32 cellular contexts compared by ENCODE assay signal in genomic region chr13:102260256-102260655, GRCh38.
"Had no signal": no experiment of that assay in that cellular context is flagged by ENCODE, and none has a peak within 500 bp of the region (broad histone marks: within the 10 kb centered on the region; RNA-seq: fewer than 3 reads in every experiment).

No MANE protein-coding gene starts in this region.

- H3K9me3 ChIP-seq: adrenal gland, esophagus muscularis mucosa, mucosa of descending colon, right lobe of liver, testis had no signal

- H3K4me1 ChIP-seq: adrenal gland, body of pancreas, right lobe of liver, testis had no signal

- H3K4me1 Mint-ChIP-seq: activated CD4-positive, alpha-beta T cell treated with anti-CD3 and anti-CD28 coated beads, Interleukin-2, amount 10 ng/mL, durations not matched to agents 24 days and 14 days; activated naive CD8-positive, alpha-beta T cell treated with anti-CD3 and anti-CD28 coated beads for 36 hours had no signal

- H3K27ac ChIP-seq: adrenal gland, body of pancreas, esophagus muscularis mucosa, right lobe of liver, testis, WERI-Rb-1 had no signal

- FAIRE-seq: colon, keratinocyte, TTC549, urothelium cell line had no signal

- H3K4me3 ChIP-seq: adrenal gland, body of pancreas, esophagus muscularis mucosa, mucosa of descending colon, right lobe of liver, testis had no signal

- H3K27me3 ChIP-seq: adrenal gland, body of pancreas, esophagus muscularis mucosa, right lobe of liver, testis had no signal

- ATAC-seq: body of pancreas; left cardiac atrium; left ventricle myocardium superior; mucosa of descending colon; natural killer cell treated with Interleukin-12 subunit alpha and Interleukin-12 subunit beta and Interleukin-15 and Interleukin-18, amount 100 ng/mL, for 72 hours; right lobe of liver had no signal

- H3K4me3 Mint-ChIP-seq: activated CD4-positive, alpha-beta memory T cell treated with anti-CD3 and anti-CD28 coated beads for 36 hours; activated CD4-positive, alpha-beta T cell treated with anti-CD3 and anti-CD28 coated beads, Interleukin-2, amount 10 ng/mL, durations not matched to agents 24 days and 14 days; activated naive CD4-positive, alpha-beta T cell treated with anti-CD3 and anti-CD28 coated beads for 36 hours; activated naive CD8-positive, alpha-beta T cell treated with anti-CD3 and anti-CD28 coated beads for 36 hours; activated T-helper 1 cell treated with anti-CD3 and anti-CD28 coated beads, Interleukin-12 subunit alpha, Interleukin-12 subunit beta, Interleukin-2, Interleukin-4 antibody, amounts not matched to agents 30 ng/mL and 10 ng/mL and 1 ng/mL, durations not matched to agents 14 hours and 24 hours and 36 hours; natural killer cell treated with Interleukin-12 subunit alpha and Interleukin-12 subunit beta and Interleukin-15 and Interleukin-18, amount 100 ng/mL, for 72 hours had no signal

- H3K27ac Mint-ChIP-seq: activated CD4-positive, alpha-beta memory T cell treated with anti-CD3 and anti-CD28 coated beads for 36 hours; activated CD4-positive, alpha-beta T cell treated with anti-CD3 and anti-CD28 coated beads, Interleukin-2, amount 10 ng/mL, durations not matched to agents 24 days and 14 days; activated naive CD4-positive, alpha-beta T cell treated with anti-CD3 and anti-CD28 coated beads for 36 hours; activated naive CD8-positive, alpha-beta T cell treated with anti-CD3 and anti-CD28 coated beads for 36 hours; activated T-helper 1 cell treated with anti-CD3 and anti-CD28 coated beads, Interleukin-12 subunit alpha, Interleukin-12 subunit beta, Interleukin-2, Interleukin-4 antibody, amounts not matched to agents 30 ng/mL and 10 ng/mL and 1 ng/mL, durations not matched to agents 14 hours and 24 hours and 36 hours; natural killer cell treated with Interleukin-12 subunit alpha and Interleukin-12 subunit beta and Interleukin-15 and Interleukin-18, amount 100 ng/mL, for 72 hours had no signal

- H3K9me3 Mint-ChIP-seq: activated CD4-positive, alpha-beta memory T cell treated with anti-CD3 and anti-CD28 coated beads for 36 hours; activated CD4-positive, alpha-beta T cell treated with anti-CD3 and anti-CD28 coated beads, Interleukin-2, amount 10 ng/mL, durations not matched to agents 24 days and 14 days; activated naive CD4-positive, alpha-beta T cell treated with anti-CD3 and anti-CD28 coated beads for 36 hours; activated naive CD8-positive, alpha-beta T cell treated with anti-CD3 and anti-CD28 coated beads for 36 hours; activated T-helper 1 cell treated with anti-CD3 and anti-CD28 coated beads, Interleukin-12 subunit alpha, Interleukin-12 subunit beta, Interleukin-2, Interleukin-4 antibody, amounts not matched to agents 30 ng/mL and 10 ng/mL and 1 ng/mL, durations not matched to agents 14 hours and 24 hours and 36 hours had no signal

- H3K36me3 Mint-ChIP-seq: activated CD4-positive, alpha-beta memory T cell treated with anti-CD3 and anti-CD28 coated beads for 36 hours; activated naive CD8-positive, alpha-beta T cell treated with anti-CD3 and anti-CD28 coated beads for 36 hours; natural killer cell treated with Interleukin-12 subunit alpha and Interleukin-12 subunit beta and Interleukin-15 and Interleukin-18, amount 100 ng/mL, for 72 hours had no signal

- H3K27me3 Mint-ChIP-seq: activated CD4-positive, alpha-beta T cell treated with anti-CD3 and anti-CD28 coated beads, Interleukin-2, amount 10 ng/mL, durations not matched to agents 24 days and 14 days; natural killer cell treated with Interleukin-12 subunit alpha and Interleukin-12 subunit beta and Interleukin-15 and Interleukin-18, amount 100 ng/mL, for 72 hours had no signal

- DNase-seq: activated CD4-positive, alpha-beta memory T cell treated with anti-CD3 and anti-CD28 coated beads for 36 hours; activated CD4-positive, alpha-beta T cell treated with anti-CD3 and anti-CD28 coated beads, Interleukin-2, amount 10 ng/mL, durations not matched to agents 24 days and 14 days; activated CD4-positive, CD25-positive, alpha-beta regulatory T cell treated with anti-CD3 and anti-CD28 coated beads, Interleukin-2, amount 50 U/mL, for 72 hours; activated CD8-positive, alpha-beta memory T cell treated with anti-CD3 and anti-CD28 coated beads, Interleukin-2, amount 50 U/mL, for 4 hours; activated effector memory CD4-positive, alpha-beta T cell treated with anti-CD3 and anti-CD28 coated beads, Interleukin-2, amount 50 U/mL, for 16 hours; activated naive CD4-positive, alpha-beta T cell treated with anti-CD3 and anti-CD28 coated beads for 36 hours; activated naive CD8-positive, alpha-beta T cell treated with anti-CD3 and anti-CD28 coated beads for 36 hours; activated T-cell treated with anti-CD3 and anti-CD28 coated beads, Interleukin-2, amount 50 U/mL, for 1 hour; adrenal gland; aorta; body of pancreas; dermis blood vessel endothelial cell; effector CD4-positive, alpha-beta T cell; foreskin melanocyte; left cardiac atrium; left ventricle myocardium superior; mucosa of descending colon; posterior cingulate gyrus; right lobe of liver; stimulated activated CD4-positive, alpha-beta T cell treated with anti-CD3 and anti-CD28 coated beads, Interleukin-2, amount 100 ng/mL, for 48 hours; stimulated activated naive CD4-positive, alpha-beta T cell treated with Interleukin-2 at 50 U/mL for 16 hours; T-helper 9 cell; testis; trophoblast cell; WERI-Rb-1 had no signal

- H3K36me3 ChIP-seq: adrenal gland, esophagus muscularis mucosa, right lobe of liver, WERI-Rb-1 had no signal
